Comparison of ENCODE assay signal across 9 cellular contexts in genomic region chr11:6298605-6299004, GRCh38. TPM values are rescaled to one million over a fixed set of nuclear protein-coding genes. Genes with fewer than 3 reads are reported as not detected.
DNase-seq lines count a peak whose midpoint lies in the region; ATAC-seq and TF ChIP-seq lines count a peak whose summit lies in the region.
"Had no signal": no experiment of that assay in that cellular context is flagged by ENCODE, and none has a peak within 500 bp of the region (broad histone marks: within the 10 kb centered on the region; RNA-seq: fewer than 3 reads in every experiment).

No MANE protein-coding gene starts in this region.

- DNase-seq in SK-MEL-5 (ENCODE audit: low read depth, low spot score) (peak; percentile 79), fibroblast of villous mesenchyme (ENCODE audit: low read depth) (peak; percentile 52), sciatic nerve (ENCODE audit: low spot score) (no peak)

- intact Hi-C loops in sciatic nerve (cut with DNase I): no loop called here

- in situ Hi-C loops in SK-MEL-5 (cut with HindIII; ENCODE audit: low pct_unique_long_range_greater_than_20kb, low sequenced_read_pairs): no loop called here

- H3K9me3 Mint-ChIP-seq in stimulated activated memory B cell treated with anti-CD40 and anti-IgM and Interleukin-4, amounts not matched to agents 10 μg/mL and 1 μg/mL and 100 μg/mL, for 72 hours: no peaks in the 10 kb centered on the region
- H3K9me3 Mint-ChIP-seq: activated naive CD4-positive, alpha-beta T cell treated with anti-CD3 and anti-CD28 coated beads, Interleukin-2, amount 50 U/mL, for 24 hours had no signal

- no peak overlapping the region for H3K4me3 Mint-ChIP-seq in stimulated activated memory B cell treated with anti-CD40 and anti-IgM and Interleukin-4, amounts not matched to agents 10 μg/mL and 1 μg/mL and 100 μg/mL, for 72 hours
- H3K4me3 Mint-ChIP-seq: activated naive CD4-positive, alpha-beta T cell treated with anti-CD3 and anti-CD28 coated beads, Interleukin-2, amount 50 U/mL, for 24 hours had no signal

- no peaks in the 10 kb centered on the region for H3K4me1 Mint-ChIP-seq in stimulated activated memory B cell treated with anti-CD40 and anti-IgM and Interleukin-4, amounts not matched to agents 10 μg/mL and 1 μg/mL and 100 μg/mL, for 72 hours
- H3K4me1 Mint-ChIP-seq: activated naive CD4-positive, alpha-beta T cell treated with anti-CD3 and anti-CD28 coated beads, Interleukin-2, amount 50 U/mL, for 24 hours had no signal

- no peaks in the 10 kb centered on the region for H3K36me3 Mint-ChIP-seq in stimulated activated memory B cell treated with anti-CD40 and anti-IgM and Interleukin-4, amounts not matched to agents 10 μg/mL and 1 μg/mL and 100 μg/mL, for 72 hours
- H3K36me3 Mint-ChIP-seq: activated naive CD4-positive, alpha-beta T cell treated with anti-CD3 and anti-CD28 coated beads, Interleukin-2, amount 50 U/mL, for 24 hours had no signal

- no peak overlapping the region for H3K27ac Mint-ChIP-seq in stimulated activated memory B cell treated with anti-CD40 and anti-IgM and Interleukin-4, amounts not matched to agents 10 μg/mL and 1 μg/mL and 100 μg/mL, for 72 hours

- peak; percentile 60 for ATAC-seq in HG03460 (IDR thresholded peaks at IDR 0.05; ENCODE audit: unreplicated experiment)
- ATAC-seq in stimulated activated memory B cell treated with anti-CD40 and anti-IgM and Interleukin-4, amounts not matched to agents 10 μg/mL and 1 μg/mL and 100 μg/mL, for 72 hours: peak; percentile 66
- no peak for ATAC-seq in GM18520 (IDR thresholded peaks at IDR 0.05; ENCODE audit: unreplicated experiment)
- ATAC-seq in sciatic nerve: no peak

- TF ChIP-seq CTCF in 22Rv1 (IDR thresholded peaks at IDR 0.05) (peak; percentile 82), GM12875 (IDR thresholded peaks at IDR 0.05; ENCODE audit: borderline replicate concordance, insufficient read depth, low read depth, low read length) (peak; percentile 69), fibroblast of villous mesenchyme (IDR thresholded peaks at IDR 0.05; ENCODE audit: insufficient read depth, low read depth, low read length) (peak; percentile 83)

- H3K4me3 ChIP-seq in GM12875 (ENCODE audit: low read depth, low read length) (no peak overlapping the region), fibroblast of villous mesenchyme (ENCODE audit: low read depth, low read length) (no peak overlapping the region)

- H3K27ac ChIP-seq in 22Rv1: no peak overlapping the region

- peaks cover 27% of the 10 kb centered on the region for H3K27me3 Mint-ChIP-seq in stimulated activated memory B cell treated with anti-CD40 and anti-IgM and Interleukin-4, amounts not matched to agents 10 μg/mL and 1 μg/mL and 100 μg/mL, for 72 hours

RNA-seq across cellular contexts. Expression of gene CAVIN3, which starts 21.7 kb away (rescaled TPM):
- total RNA-seq in SK-MEL-5 (2014; rRNA removed; shearing (Covaris generic)): 6.7 and 8.5 TPM in 2 replicates
- 10.0 and 14.2 TPM in 2 replicates for polyA plus RNA-seq in SK-MEL-5 (2015; cell fraction: cytosol; rRNA removed)
- polyA plus RNA-seq in SK-MEL-5 (2015; cell fraction: nucleus; rRNA removed): 1.4 and 3.7 TPM in 2 replicates
- 142 and 374 TPM in 2 replicates for total RNA-seq in fibroblast of villous mesenchyme
- total RNA-seq in sciatic nerve: 145 TPM

RNA-seq across cellular contexts. Expression of gene CCKBR, which starts 39.0 kb away (rescaled TPM):
- total RNA-seq in SK-MEL-5 (2014; rRNA removed; shearing (Covaris generic)): not detected in 2 replicates
- polyA plus RNA-seq in SK-MEL-5 (2015; cell fraction: cytosol; rRNA removed): 0.05 and 0.06 TPM in 2 replicates
- not detected in 2 replicates for polyA plus RNA-seq in SK-MEL-5 (2015; cell fraction: nucleus; rRNA removed)
- total RNA-seq in fibroblast of villous mesenchyme (under 0.01 TPM in 1 of 2 replicates, not detected in the other), sciatic nerve (1.1 TPM)

RNA-seq across cellular contexts. Expression of gene CNGA4, which starts 59.7 kb away (rescaled TPM):
- not detected in 2 replicates for total RNA-seq in SK-MEL-5 (2014; rRNA removed; shearing (Covaris generic))
- polyA plus RNA-seq in SK-MEL-5 (2015; cell fraction: cytosol; rRNA removed): 0.10 TPM in 1 of 2 replicates, not detected in the other
- not detected in 2 replicates for polyA plus RNA-seq in SK-MEL-5 (2015; cell fraction: nucleus; rRNA removed)
- total RNA-seq in fibroblast of villous mesenchyme (under 0.01 and 0.43 TPM in 2 replicates), sciatic nerve (0.31 TPM)

Comparison
In these comparisons a context has a peak if more than half of its experiments do, and no peak if none do; other contexts are left out.
1. ATAC-seq: peak in HG03460 (single experiment) and stimulated activated memory B cell treated with anti-CD40 and anti-IgM and Interleukin-4, amounts not matched to agents 10 μg/mL and 1 μg/mL and 100 μg/mL, for 72 hours (single experiment); none in GM18520 (single experiment) and sciatic nerve (single experiment).
2. RNA of gene CAVIN3, which starts 21.7 kb away (total RNA-seq): 145 TPM in sciatic nerve (single experiment) and 142 to 374 TPM in fibroblast of villous mesenchyme; 6.7 to 8.5 TPM in SK-MEL-5; every median in the first group is over 10 times any median in the second.
3. Peak in every context shown above with its lines, with median percentiles within 50 percentile points of each other: CTCF ChIP-seq.